Comparison of ENCODE assay signal across 17 cellular contexts in the genomic region with DNA sequence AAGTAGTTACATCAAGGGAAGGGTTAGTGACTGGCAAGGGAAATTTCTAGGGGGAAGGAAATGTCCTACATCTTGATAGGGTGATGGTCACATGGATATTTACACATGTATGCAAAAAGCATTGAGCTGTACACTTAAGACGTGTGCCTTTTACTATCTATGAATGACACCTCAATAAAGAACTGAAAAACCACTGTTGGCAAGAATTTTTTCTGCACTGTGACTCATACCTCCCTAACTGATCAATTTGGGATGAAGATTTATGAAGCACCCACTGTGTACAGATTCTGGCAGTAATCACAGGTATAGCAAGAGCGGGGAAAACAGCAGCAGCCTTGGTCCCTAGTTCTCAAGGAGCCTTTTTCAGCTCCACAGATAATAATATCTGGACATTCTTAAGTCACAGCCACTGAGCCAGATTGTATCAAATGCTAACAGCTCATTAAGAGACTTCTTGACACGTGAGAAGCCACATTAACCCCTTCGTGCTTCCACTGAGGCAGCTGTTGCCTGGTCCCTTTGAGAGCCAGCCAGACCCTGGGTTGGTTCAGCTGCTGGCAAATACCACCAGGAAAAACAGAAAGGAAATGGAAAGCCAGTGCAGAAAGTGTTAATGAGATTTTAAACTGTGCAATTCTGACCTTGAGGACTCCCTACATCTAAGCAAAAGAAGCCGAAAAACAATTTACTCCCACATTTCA. TPM values are rescaled to one million over a fixed set of nuclear protein-coding genes. Genes with fewer than 3 reads are reported as not detected.
"Had no signal": no experiment of that assay in that cellular context is flagged by ENCODE, and none has a peak within 500 bp of the region (broad histone marks: within the 10 kb centered on the region; RNA-seq: fewer than 3 reads in every experiment).

No MANE protein-coding gene starts in this region.

- DNase-seq: activated CD4-positive, alpha-beta T cell treated with anti-CD3 and anti-CD28 coated beads for 36 hours; activated CD4-positive, alpha-beta T cell treated with anti-CD3 and anti-CD28 coated beads, Interleukin-2, amount 50 U/mL, for 48 hours; activated naive CD8-positive, alpha-beta T cell treated with anti-CD3 and anti-CD28 coated beads for 36 hours; activated T-cell treated with anti-CD3 and anti-CD28 coated beads for 4 hours; amniotic stem cell; effector memory CD8-positive, alpha-beta T cell; heart right ventricle; immature natural killer cell; kidney glomerular epithelial cell; left ventricle myocardium superior; stimulated activated naive CD4-positive, alpha-beta T cell had no signal

- H3K36me3 ChIP-seq: gastroesophageal sphincter, heart right ventricle, neutrophil had no signal

- H3K27me3 ChIP-seq: gastroesophageal sphincter, heart right ventricle, neutrophil had no signal

- H3K4me3 ChIP-seq: gastroesophageal sphincter, heart right ventricle had no signal

- H2AFZ ChIP-seq: parathyroid adenoma had no signal

- H3K9me3 ChIP-seq: gastroesophageal sphincter, neutrophil had no signal

- ATAC-seq: activated CD4-positive, alpha-beta T cell treated with anti-CD3 and anti-CD28 coated beads for 36 hours; effector memory CD8-positive, alpha-beta T cell; gastroesophageal sphincter; heart right ventricle; left ventricle myocardium superior; natural killer cell treated with Interleukin-12 subunit alpha and Interleukin-12 subunit beta and Interleukin-15 and Interleukin-18, amount 100 ng/mL, for 72 hours had no signal

- H3K9ac ChIP-seq: parathyroid adenoma had no signal

- H3K4me1 ChIP-seq: parathyroid adenoma had no signal

- H3K27ac ChIP-seq: heart right ventricle, neutrophil, parathyroid adenoma had no signal

- H3K79me2 ChIP-seq: parathyroid adenoma had no signal

RNA-seq across cellular contexts. Expression of gene GALNT15, which starts 32.0 kb away (rescaled TPM):
- total RNA-seq: activated CD4-positive, alpha-beta T cell treated with anti-CD3 and anti-CD28 coated beads for 36 hours; activated naive CD8-positive, alpha-beta T cell treated with anti-CD3 and anti-CD28 coated beads for 36 hours; activated T-helper 1 cell treated with anti-CD3 and anti-CD28 coated beads, Interleukin-12 subunit alpha, Interleukin-12 subunit beta, Interleukin-2, Interleukin-4 antibody, amounts not matched to agents 30 ng/mL and 10 ng/mL and 1 ng/mL, durations not matched to agents 14 hours and 24 hours and 36 hours; epithelial cell of proximal tubule; natural killer cell treated with Interleukin-12 subunit alpha and Interleukin-12 subunit beta and Interleukin-15 and Interleukin-18, amount 100 ng/mL, for 72 hours had no signal
- polyA plus RNA-seq: immature natural killer cell had no signal
